Comparison of ENCODE assay signal across 17 cellular contexts in the genomic region with DNA sequence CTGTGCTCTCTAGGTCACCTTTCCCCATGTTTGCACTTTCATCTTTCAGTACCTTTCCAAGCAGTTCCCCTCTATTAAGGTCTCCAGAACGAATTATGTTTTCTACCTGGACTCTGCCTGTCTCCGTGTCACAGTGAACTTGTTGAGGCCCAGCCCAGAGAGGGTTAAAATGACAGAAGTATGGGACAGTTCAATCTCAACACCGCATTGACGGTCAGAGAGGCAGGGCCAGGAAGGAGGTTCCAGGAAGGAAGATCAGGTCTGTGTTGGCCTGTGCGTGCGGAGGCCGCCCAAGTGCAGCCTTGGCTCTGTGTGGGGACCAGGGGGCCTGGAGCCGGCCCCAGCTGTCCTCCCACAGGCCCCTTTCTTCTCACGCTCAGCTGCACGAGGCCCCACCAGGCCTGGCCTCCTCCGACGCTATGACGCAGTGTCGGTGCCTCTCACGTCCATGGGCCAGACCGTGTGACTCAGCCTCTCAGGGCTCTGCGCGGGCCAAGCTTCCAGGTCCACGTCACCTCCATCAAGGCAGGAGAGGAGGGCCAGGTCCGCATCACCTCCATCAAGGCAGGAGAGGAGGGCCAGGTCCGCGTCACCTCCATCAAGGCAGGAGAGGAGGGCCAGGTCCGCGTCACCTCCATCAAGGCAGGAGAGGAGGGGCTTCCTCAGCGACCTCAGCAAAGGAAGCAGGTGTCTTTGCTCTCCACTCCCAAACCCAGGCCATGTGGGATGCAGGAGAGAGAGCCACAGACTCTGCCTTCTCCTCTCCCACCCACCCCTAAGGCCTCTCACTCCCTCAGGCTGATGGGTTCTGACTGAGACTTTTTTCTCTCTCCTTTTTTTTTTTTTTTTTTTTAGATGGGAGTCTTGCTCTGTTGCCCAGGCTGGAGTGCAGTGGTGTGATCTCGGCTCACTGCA.
DNase-seq lines count a peak whose midpoint lies in the region; ATAC-seq and TF ChIP-seq lines count a peak whose summit lies in the region.
"Had no signal": no experiment of that assay in that cellular context is flagged by ENCODE, and none has a peak within 500 bp of the region (broad histone marks: within the 10 kb centered on the region; RNA-seq: fewer than 3 reads in every experiment).

No MANE protein-coding gene starts in this region.

- ATAC-seq in left cardiac atrium (peak; percentile 2 to 35), HG02981 (IDR thresholded peaks at IDR 0.05; ENCODE audit: unreplicated experiment) (no peak), HG02885 (IDR thresholded peaks at IDR 0.05; ENCODE audit: poor library complexity, unreplicated experiment) (no peak)

- H3K27me3 Mint-ChIP-seq in Calu3 (ENCODE audit: unreplicated experiment) = no peaks in the 10 kb centered on the region
- peaks cover 24% of the 10 kb centered on the region for H3K27me3 Mint-ChIP-seq in brain

- intact Hi-C loops in Calu3 (cut with micrococcal nuclease; ENCODE audit: unreplicated experiment) (loop anchor here (5.0 kb wide), 1 partner anchor 39 kb away; no protein-coding TSS in a partner anchor), left cardiac atrium (cut with DNase I) (loop anchor here (5.0 kb wide), 2 partner anchors 131 to 266 kb away; a partner anchor contains a TSS), ovary (cut with DNase I) (loop anchor here (5.0 to 10.0 kb wide), 4 partner anchors 44 to 131 kb away; a partner anchor contains a TSS)

- H3K9me3 ChIP-seq in ovary = no peaks in the 10 kb centered on the region
- H3K9me3 ChIP-seq: Caco-2 had no signal

- peaks cover 8% of the 10 kb centered on the region for H3K36me3 Mint-ChIP-seq in Calu3 (ENCODE audit: insufficient read depth, unreplicated experiment)
- no peaks in the 10 kb centered on the region for H3K36me3 Mint-ChIP-seq in brain
- H3K36me3 Mint-ChIP-seq: activated CD4-positive, alpha-beta memory T cell treated with anti-CD3 and anti-CD28 coated beads for 36 hours had no signal

- H3K4me3 ChIP-seq in ovary = no peak overlapping the region

- WGBS in ovary, 3 donors = 64 to 71% (median 67%) methylated on average over 26 of the region's 26 CpGs

- TF ChIP-seq CTCF in Calu3 (IDR thresholded peaks at IDR 0.05; ENCODE audit: unreplicated experiment) = no peak
- no peak for TF ChIP-seq CTCF in brain (conservative IDR thresholded peaks at IDR 0.05)
- TF ChIP-seq CTCF in ovary (IDR thresholded peaks at IDR 0.05) = no peak

- POLR2A ChIA-PET in HEK293T (lab: Yijun Ruan, JAX) = no interaction called here

- no TSS peak for BruUV-seq in Calu3 (replicated peaks; lab: Mats Ljungman, UMichigan)

- no peaks in the 10 kb centered on the region for H3K36me3 ChIP-seq in ovary

- H3K4me1 Mint-ChIP-seq in Calu3 (ENCODE audit: low read depth, unreplicated experiment) = peaks cover 36% of the 10 kb centered on the region
- peaks cover 52% of the 10 kb centered on the region for H3K4me1 Mint-ChIP-seq in brain

- H3K4me1 ChIP-seq in ovary (ENCODE audit: insufficient read depth) = peaks cover 30% of the 10 kb centered on the region

- no peaks in the 10 kb centered on the region for H3K27me3 ChIP-seq in ovary

- CTCF ChIA-PET in Calu3 (lab: Charles Lee) = interaction anchor here (0.6 to 0.8 kb wide), 3 partner anchors 10 to 327 kb away, joined by 3 to 5 read pairs (median 4); no protein-coding TSS in a partner anchor
- CTCF ChIA-PET in HEK293T (lab: Yijun Ruan, JAX) = interaction anchor here (0.5 to 1.0 kb wide), 2 partner anchors 48 to 132 kb away, joined by 3 to 4 read pairs; no protein-coding TSS in a partner anchor

- H3K4me3 Mint-ChIP-seq in Calu3 (ENCODE audit: low read depth, unreplicated experiment) (no peak overlapping the region), brain (no peak overlapping the region)
- H3K4me3 Mint-ChIP-seq: activated CD4-positive, alpha-beta memory T cell treated with anti-CD3 and anti-CD28 coated beads for 36 hours had no signal

- H3K27ac Mint-ChIP-seq in Calu3 (ENCODE audit: unreplicated experiment) (peak overlapping the region; percentile 46), brain (peak overlapping the region in 3 of 5 experiments; percentile 11 to 34 (median 12))
- H3K27ac Mint-ChIP-seq: activated CD4-positive, alpha-beta memory T cell treated with anti-CD3 and anti-CD28 coated beads for 36 hours had no signal

- peak overlapping the region in 1 of 2 donors; percentile 46 for H3K27ac ChIP-seq in ovary

- H3K9me3 Mint-ChIP-seq in Calu3 (ENCODE audit: low read depth, unreplicated experiment) (no peaks in the 10 kb centered on the region), brain (peaks cover 0 to 10% (median 0%) of the 10 kb centered on the region in 5 experiments)
- H3K9me3 Mint-ChIP-seq: activated CD4-positive, alpha-beta memory T cell treated with anti-CD3 and anti-CD28 coated beads for 36 hours had no signal

- no peak for TF ChIP-seq POLR2A in ovary (IDR thresholded peaks at IDR 0.05)

- TF ChIP-seq EP300 in ovary (IDR thresholded peaks at IDR 0.05) = peak; percentile 25

- DNase-seq in Calu3 (no peak), left cardiac atrium (peak; percentile 88), ovary (peak; percentile 59 to 77 (median 70)), CD1c-positive myeloid dendritic cell (ENCODE audit: extremely low spot score) (no peak), HEK293T (ENCODE audit: extremely low spot score) (no peak)
- DNase-seq: activated CD4-positive, alpha-beta memory T cell treated with anti-CD3 and anti-CD28 coated beads for 36 hours; activated gamma-delta T cell; effector memory CD4-positive, alpha-beta T cell; GF-D8; NCI-H187 treated with DMSO at 0.1 percent for 48 hours; NCI-H69; stimulated activated naive CD4-positive, alpha-beta T cell; T1000 had no signal

TF ChIP-seq in HEK293T, 16 proteins besides CTCF, POLR2A, EP300 and RAD21:
- TF ChIP-seq FOXA1 (IDR thresholded peaks at IDR 0.05) (no peak), HDGF (IDR thresholded peaks at IDR 0.05; ENCODE audit: borderline replicate concordance) (no peak), SP1 (IDR thresholded peaks at IDR 0.05) (no peak), FOXM1 (IDR thresholded peaks at IDR 0.05; ENCODE audit: borderline replicate concordance) (no peak), L3MBTL2 (conservative IDR thresholded peaks at IDR 0.05) (no peak), SUZ12 (IDR thresholded peaks at IDR 0.05) (no peak), ELF4 (IDR thresholded peaks at IDR 0.05) (no peak), ZNF384 (IDR thresholded peaks at IDR 0.05) (no peak), NFRKB (IDR thresholded peaks at IDR 0.05) (no peak), BHLHE40 (IDR thresholded peaks at IDR 0.05; ENCODE audit: borderline replicate concordance) (no peak)
- TF ChIP-seq, protein P1, sequence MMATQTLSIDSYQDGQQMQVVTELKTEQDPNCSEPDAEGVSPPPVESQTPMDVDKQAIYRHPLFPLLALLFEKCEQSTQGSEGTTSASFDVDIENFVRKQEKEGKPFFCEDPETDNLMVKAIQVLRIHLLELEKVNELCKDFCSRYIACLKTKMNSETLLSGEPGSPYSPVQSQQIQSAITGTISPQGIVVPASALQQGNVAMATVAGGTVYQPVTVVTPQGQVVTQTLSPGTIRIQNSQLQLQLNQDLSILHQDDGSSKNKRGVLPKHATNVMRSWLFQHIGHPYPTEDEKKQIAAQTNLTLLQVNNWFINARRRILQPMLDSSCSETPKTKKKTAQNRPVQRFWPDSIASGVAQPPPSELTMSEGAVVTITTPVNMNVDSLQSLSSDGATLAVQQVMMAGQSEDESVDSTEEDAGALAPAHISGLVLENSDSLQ (IDR thresholded peaks at IDR 0.05) = no peak

Comparison
In these comparisons a context has a peak if more than half of its experiments do, and no peak if none do; other contexts are left out.
1. DNase-seq: peak in left cardiac atrium (single experiment) and ovary (5 of 5); none in Calu3 (single experiment), CD1c-positive myeloid dendritic cell (single experiment) and HEK293T (single experiment).
2. ATAC-seq: peak in left cardiac atrium (2 of 2); none in HG02981 (single experiment) and HG02885 (single experiment).